ENCODE assay signal across 15 cellular contexts in the genomic region with DNA sequence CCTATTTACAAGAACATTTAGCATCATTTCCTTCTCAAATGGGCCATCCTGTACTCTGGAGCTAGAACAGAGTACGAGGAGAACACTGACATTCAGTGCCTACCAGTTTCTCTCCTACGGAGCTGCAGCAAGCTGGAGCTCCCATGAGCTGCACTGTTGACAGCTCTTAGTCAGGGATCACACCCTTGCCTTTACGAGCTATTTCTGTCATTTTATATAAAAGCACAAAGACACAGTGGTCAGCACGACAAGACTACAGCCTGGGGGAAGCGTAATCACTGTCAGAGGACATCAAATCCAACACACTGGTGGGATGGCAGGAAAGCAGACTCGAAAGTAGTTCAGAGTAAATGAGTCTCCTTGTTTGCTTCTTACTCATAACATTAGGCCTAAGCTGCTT. TPM values are rescaled to one million over a fixed set of nuclear protein-coding genes. Genes with fewer than 3 reads are reported as not detected.
DNase-seq lines count a peak whose midpoint lies in the region; ATAC-seq, FAIRE-seq and TF ChIP-seq lines count a peak whose summit lies in the region.
"Had no signal": no experiment of that assay in that cellular context is flagged by ENCODE, and none has a peak within 500 bp of the region (broad histone marks: within the 10 kb centered on the region; RNA-seq: fewer than 3 reads in every experiment).

No MANE protein-coding gene starts in this region.

- ATAC-seq in activated naive CD8-positive, alpha-beta T cell treated with anti-CD3 and anti-CD28 coated beads, Interleukin-2, amount 10 ng/mL, durations not matched to agents 7 days and 5 days (ENCODE audit: low read depth): no peak
- ATAC-seq in naive thymus-derived CD8-positive, alpha-beta T cell: no peak
- ATAC-seq in HepG2: no peak

- H3K9me3 Mint-ChIP-seq in activated naive CD8-positive, alpha-beta T cell treated with anti-CD3 and anti-CD28 coated beads, Interleukin-2, amount 10 ng/mL, durations not matched to agents 7 days and 5 days: no peaks in the 10 kb centered on the region
- H3K9me3 Mint-ChIP-seq in naive thymus-derived CD8-positive, alpha-beta T cell: no peaks in the 10 kb centered on the region
- H3K9me3 Mint-ChIP-seq in glutamatergic neuron (ENCODE audit: unreplicated experiment): peaks cover 2% of the 10 kb centered on the region

- TF ChIP-seq EP300 in HepG2 (IDR thresholded peaks at IDR 0.05; ENCODE audit: low read depth in 2 of 2, low read length in 2 of 2) (no peak), HepG2 (CRISPR knock-in tag; IDR thresholded peaks at IDR 0.05; ENCODE audit: borderline replicate concordance) (no peak)

- peaks cover 67% of the 10 kb centered on the region for H3K4me1 Mint-ChIP-seq in activated naive CD8-positive, alpha-beta T cell treated with anti-CD3 and anti-CD28 coated beads, Interleukin-2, amount 10 ng/mL, durations not matched to agents 7 days and 5 days
- H3K4me1 Mint-ChIP-seq in naive thymus-derived CD8-positive, alpha-beta T cell: peaks cover 16 to 81% (median 62%) of the 10 kb centered on the region in 4 donors
- H3K4me1 Mint-ChIP-seq in glutamatergic neuron (ENCODE audit: low read depth, unreplicated experiment): peaks cover 13% of the 10 kb centered on the region

- FAIRE-seq in HepG2 (lab: Jason Lieb, UNC): no peak
- FAIRE-seq: GM12891, HTR-8/SVneo had no signal

- H3K27ac Mint-ChIP-seq in activated naive CD8-positive, alpha-beta T cell treated with anti-CD3 and anti-CD28 coated beads, Interleukin-2, amount 10 ng/mL, durations not matched to agents 7 days and 5 days: no peak overlapping the region
- peak overlapping the region in 3 of 10 donors; percentile 37 to 51 (median 43) for H3K27ac Mint-ChIP-seq in naive thymus-derived CD8-positive, alpha-beta T cell
- no peak overlapping the region for H3K27ac Mint-ChIP-seq in glutamatergic neuron (ENCODE audit: unreplicated experiment)

- intact Hi-C loops in HepG2 (cut with micrococcal nuclease; ENCODE audit: unreplicated experiment): no loop called here

- H3K36me3 ChIP-seq in BLaER1 (peaks cover 28% of the 10 kb centered on the region), HUES6 (ENCODE audit: control insufficient read depth, insufficient read depth, low read length) (peaks cover 16% of the 10 kb centered on the region), HepG2 (replicated peaks in 1 of 2; ENCODE audit: control insufficient read depth in 1 of 2, insufficient read depth in 2 of 2, low read length in 2 of 2) (no peaks in the 10 kb centered on the region)

- H3K9me3 ChIP-seq in BLaER1 (peaks cover 11% of the 10 kb centered on the region), HUES6 (ENCODE audit: control insufficient read depth, insufficient read depth, low read depth, low read length) (no peaks in the 10 kb centered on the region), HepG2 (ENCODE audit: low read length) (no peaks in the 10 kb centered on the region)
- H3K9me3 ChIP-seq: SJCRH30 had no signal

- H3K4me3 Mint-ChIP-seq in activated naive CD8-positive, alpha-beta T cell treated with anti-CD3 and anti-CD28 coated beads, Interleukin-2, amount 10 ng/mL, durations not matched to agents 7 days and 5 days: peak overlapping the region; percentile 33
- H3K4me3 Mint-ChIP-seq in naive thymus-derived CD8-positive, alpha-beta T cell: peak overlapping the region in 9 of 10 donors; percentile 24 to 91 (median 59)
- no peak overlapping the region for H3K4me3 Mint-ChIP-seq in glutamatergic neuron (ENCODE audit: unreplicated experiment)

- in situ Hi-C loops in HepG2 (cut with HindIII; ENCODE audit: extremely low pct_ligation_motif_present, low pct_unique_long_range_greater_than_20kb): no loop called here

- WGBS in HepG2 (ENCODE audit: low lambda C conversion rate): 24% methylated on average over 6 of the region's 6 CpGs

- H3K36me3 Mint-ChIP-seq in activated naive CD8-positive, alpha-beta T cell treated with anti-CD3 and anti-CD28 coated beads, Interleukin-2, amount 10 ng/mL, durations not matched to agents 7 days and 5 days: peaks cover 28% of the 10 kb centered on the region
- peaks cover 0 to 6% (median 2%) of the 10 kb centered on the region in 3 donors for H3K36me3 Mint-ChIP-seq in naive thymus-derived CD8-positive, alpha-beta T cell
- no peaks in the 10 kb centered on the region for H3K36me3 Mint-ChIP-seq in glutamatergic neuron (ENCODE audit: unreplicated experiment)

- H3K27me3 Mint-ChIP-seq in activated naive CD8-positive, alpha-beta T cell treated with anti-CD3 and anti-CD28 coated beads, Interleukin-2, amount 10 ng/mL, durations not matched to agents 7 days and 5 days: no peaks in the 10 kb centered on the region
- no peaks in the 10 kb centered on the region for H3K27me3 Mint-ChIP-seq in naive thymus-derived CD8-positive, alpha-beta T cell
- no peaks in the 10 kb centered on the region for H3K27me3 Mint-ChIP-seq in glutamatergic neuron (ENCODE audit: unreplicated experiment)

- no peak for DNase-seq in activated naive CD8-positive, alpha-beta T cell treated with anti-CD3 and anti-CD28 coated beads, Interleukin-2, amount 10 ng/mL, durations not matched to agents 7 days and 5 days
- no peak for DNase-seq in naive thymus-derived CD8-positive, alpha-beta T cell
- no peak for DNase-seq in GM19238 (ENCODE audit: insufficient read length, low spot score)
- no peak for DNase-seq in HepG2 (ENCODE audit: low spot score)
- DNase-seq in glutamatergic neuron: no peak
- DNase-seq in stimulated activated naive CD4-positive, alpha-beta T cell treated with Interleukin-2 at 50 U/mL for 16 hours (lab: John Stamatoyannopoulos, UW): no peak
- DNase-seq: activated CD4-positive, alpha-beta T cell treated with anti-CD3 and anti-CD28 coated beads for 4 hours; NCI-H2107; posterior cingulate gyrus; SJCRH30 had no signal

- CTCF ChIA-PET in HepG2 (lab: Yijun Ruan, JAX; ENCODE audit: low intra/inter-chr PET ratio, low total read pairs): no interaction called here

- POLR2A ChIA-PET in activated naive CD8-positive, alpha-beta T cell treated with anti-CD3 and anti-CD28 coated beads, Interleukin-2, amount 10 ng/mL, durations not matched to agents 7 days and 5 days (lab: Charles Lee): interaction anchor here (0.6 kb wide), 1 partner anchor 508 kb away, joined by 3 read pairs; no protein-coding TSS in a partner anchor
- POLR2A ChIA-PET in naive thymus-derived CD8-positive, alpha-beta T cell (lab: Charles Lee): no interaction called here
- POLR2A ChIA-PET in HepG2 (lab: Yijun Ruan, JAX): no interaction called here

- peaks cover 80% of the 10 kb centered on the region for H3K4me1 ChIP-seq in BLaER1
- peaks cover 59% of the 10 kb centered on the region for H3K4me1 ChIP-seq in HUES6 (ENCODE audit: control insufficient read depth, insufficient read depth, low read length)
- H3K4me1 ChIP-seq in HepG2 (ENCODE audit: insufficient read depth, low read length): no peaks in the 10 kb centered on the region

- no peak overlapping the region for H2AFZ ChIP-seq in HepG2 (ENCODE audit: low read length)

- H3K27ac ChIP-seq in BLaER1: peak overlapping the region; percentile 73
- H3K27ac ChIP-seq in HUES6 (ENCODE audit: low read depth, low read length): no peak overlapping the region
- no peak overlapping the region for H3K27ac ChIP-seq in HepG2 (ENCODE audit: extremely low read length, insufficient read depth, low read length)
- H3K27ac ChIP-seq: epithelial cell of prostate, SJCRH30 had no signal

- no peak for TF ChIP-seq POLR2A in HepG2 (IDR thresholded peaks at IDR 0.05; ENCODE audit: insufficient read depth in 1 of 2, low read depth in 2 of 2, low read length in 2 of 2)

- H3K9ac ChIP-seq in BLaER1 (peak overlapping the region; percentile 99), HUES6 (ENCODE audit: low read length) (peak overlapping the region; percentile 14), HepG2 (ENCODE audit: insufficient read depth, low read depth, low read length) (no peak overlapping the region)

- H3K4me3 ChIP-seq in BLaER1: peak overlapping the region; percentile 89; the same call in 1 of the 2 replicates
- peak overlapping the region; percentile 13; the same call in 1 of the 2 replicates for H3K4me3 ChIP-seq in HUES6 (ENCODE audit: low read depth, low read length)
- H3K4me3 ChIP-seq in HepG2 (replicated peaks in 1 of 3; ENCODE audit: insufficient read depth in 1 of 3, low read depth in 2 of 3, low read length in 3 of 3): no peak overlapping the region
- H3K4me3 ChIP-seq: SJCRH30 had no signal

- BruUV-seq in HepG2 (replicated peaks; lab: Mats Ljungman, UMichigan): no TSS peak

- H3K4me2 ChIP-seq in BLaER1 (peak overlapping the region; percentile 92), HepG2 (ENCODE audit: low read depth, low read length) (no peak overlapping the region)

- H3K27me3 ChIP-seq in BLaER1: no peaks in the 10 kb centered on the region
- no peaks in the 10 kb centered on the region; the same call in 1 of the 2 replicates for H3K27me3 ChIP-seq in HUES6 (ENCODE audit: control insufficient read depth, insufficient read depth, low read length)
- H3K27me3 ChIP-seq in HepG2 (ENCODE audit: control insufficient read depth in 1 of 2, insufficient read depth in 2 of 2, low read length in 2 of 2): peaks cover 0 to 7% of the 10 kb centered on the region in 2 experiments; a peak in 1 of 5 replicates
- H3K27me3 ChIP-seq: SJCRH30 had no signal

- TF ChIP-seq CTCF in HepG2 (CRISPR knock-in tag; IDR thresholded peaks at IDR 0.05) (no peak), glutamatergic neuron (IDR thresholded peaks at IDR 0.05; ENCODE audit: partially characterized antibody, unreplicated experiment) (no peak)

- peaks cover 19% of the 10 kb centered on the region; the same call in 1 of the 2 replicates for H4K20me1 ChIP-seq in BLaER1
- no peaks in the 10 kb centered on the region for H4K20me1 ChIP-seq in HepG2 (ENCODE audit: insufficient read depth, low read length)

- H3K79me2 ChIP-seq in HepG2 (ENCODE audit: insufficient read depth, low read length): no peaks in the 10 kb centered on the region

- TF ChIP-seq RAD21 in HepG2 (CRISPR knock-in tag; IDR thresholded peaks at IDR 0.05): no peak

RNA-seq across cellular contexts. Expression of a gene that starts 2.7 kb away (rescaled TPM):
- total RNA-seq in activated naive CD8-positive, alpha-beta T cell treated with anti-CD3 and anti-CD28 coated beads, Interleukin-2, amount 10 ng/mL, durations not matched to agents 7 days and 5 days: 10 to 100 TPM; 51.9 to 60.7 TPM
- 10 to 100 TPM; 42.1 to 48.7 TPM for total RNA-seq in naive thymus-derived CD8-positive, alpha-beta T cell
- polyA plus RNA-seq in naive thymus-derived CD8-positive, alpha-beta T cell: 10 to 100 TPM; 23.9 to 38.5 (median 37.3) TPM
- total RNA-seq in HepG2 (2016; rRNA removed; fragmentation: Illumina TruSeq; extraction: Trizol) (2.7 and 3.4 TPM in 2 replicates), glutamatergic neuron (ENCODE audit: unreplicated experiment) (6.1 TPM)
- 1.1 TPM in 2 replicates for total RNA-seq in HepG2 (2016; cell fraction: cytosol; rRNA removed; fragmentation: Illumina TruSeq; extraction: Trizol; ENCODE audit: low read depth)
- total RNA-seq in HepG2 (2016; cell fraction: insoluble cytoplasmic fraction; rRNA removed; fragmentation: Illumina TruSeq; extraction: Trizol): 2.4 and 3.7 TPM in 2 replicates
- total RNA-seq in HepG2 (2016; cell fraction: membrane; rRNA removed; fragmentation: Illumina TruSeq; extraction: Trizol): 2.4 and 2.7 TPM in 2 replicates
- total RNA-seq in HepG2 (2016; cell fraction: nucleus; rRNA removed; fragmentation: Illumina TruSeq; extraction: Trizol): 2.5 and 2.8 TPM in 2 replicates
- 3.7 and 4.2 TPM in 2 replicates for polyA plus RNA-seq in HepG2 (2011; rRNA removed)
- 4.0 and 4.2 TPM in 2 replicates for polyA plus RNA-seq in HepG2 (2011; cell fraction: cytosol; rRNA removed)
- 3.2 and 3.5 TPM in 2 replicates for polyA plus RNA-seq in HepG2 (2011; cell fraction: nucleus; rRNA removed)
- 2.1 and 4.3 TPM in 2 replicates for polyA plus RNA-seq in HepG2 (2012)
- 0.18 and 0.43 TPM in 2 replicates for polyA plus RNA-seq in HepG2 (2016; cell fraction: cytosol; fragmentation: Illumina TruSeq; extraction: Trizol; ENCODE audit: low read depth)
- 3.2 and 4.3 TPM in 2 replicates for polyA plus RNA-seq in HepG2 (2016; cell fraction: insoluble cytoplasmic fraction; fragmentation: Illumina TruSeq; extraction: Trizol; ENCODE audit: low read depth)
- polyA plus RNA-seq in HepG2 (2016; cell fraction: membrane; fragmentation: Illumina TruSeq; extraction: Trizol; ENCODE audit: low read depth): 1.4 and 1.6 TPM in 2 replicates
- polyA plus RNA-seq in HepG2 (2016; cell fraction: nucleus; fragmentation: Illumina TruSeq; extraction: Trizol; ENCODE audit: insufficient read depth, low read depth): 3.5 and 3.7 TPM in 2 replicates
- polyA minus RNA-seq in HepG2 (2011; rRNA and poly(A)+ RNA removed; ENCODE audit: low replicate concordance): 7.5 and 120 TPM in 2 replicates
- polyA minus RNA-seq in HepG2 (2011; cell fraction: cytosol; rRNA and poly(A)+ RNA removed): 4.8 and 6.8 TPM in 2 replicates
- 6.8 and 8.5 TPM in 2 replicates for polyA minus RNA-seq in HepG2 (2011; cell fraction: nucleus; rRNA and poly(A)+ RNA removed)

Comparison
In these comparisons a context has a peak if more than half of its experiments do, and no peak if none do; other contexts are left out.
1. H3K4me3 ChIP-seq: peak in BLaER1 (single experiment) and HUES6 (single experiment); none in HepG2 (0 of 3).